Comparison of ENCODE assay signal across 11 cellular contexts in genomic region chr7:131480384-131481315, GRCh38.
A peak's percentile ranks its signal among the peaks of the same experiment; 100 is the strongest.
DNase-seq lines count a peak whose midpoint lies in the region; ATAC-seq, FAIRE-seq and TF ChIP-seq lines count a peak whose summit lies in the region.
"Had no signal": no experiment of that assay in that cellular context is flagged by ENCODE, and none has a peak within 500 bp of the region (broad histone marks: within the 10 kb centered on the region; RNA-seq: fewer than 3 reads in every experiment).

No MANE protein-coding gene starts in this region.

- H3K9me3 ChIP-seq in PC-9 (ENCODE audit: insufficient read depth, low read depth), result no peaks in the 10 kb centered on the region

- in situ Hi-C loops in astrocyte of the cerebellum (cut with HindIII; ENCODE audit: low sequenced_read_pairs), result no loop called here

- DNase-seq in HS-5 (ENCODE audit: low read depth), result peak; percentile 14
- DNase-seq in astrocyte of the cerebellum (ENCODE audit: low read depth), result peak; percentile 81
- DNase-seq in left lobe of liver (ENCODE audit: low spot score), result no peak
- DNase-seq in urothelium cell line (ENCODE audit: low spot score), result peak; percentile 10
- no peak for DNase-seq in midbrain (lab: John Stamatoyannopoulos, UW)
- no peak for DNase-seq in PC-9
- DNase-seq: central memory CD4-positive, alpha-beta T cell; islet precursor cell; NCI-H2171; RPMI8226 had no signal

- intact Hi-C loops in PC-9 (cut with micrococcal nuclease; ENCODE audit: unreplicated experiment), result no loop called here

- CTCF ChIA-PET in PC-9 (lab: Charles Lee), result no interaction called here

- H4K20me1 ChIP-seq in PC-9 (ENCODE audit: insufficient read depth), result no peaks in the 10 kb centered on the region

- H3K27me3 ChIP-seq in PC-9 (ENCODE audit: insufficient read depth, low read depth), result no peaks in the 10 kb centered on the region

- H3K4me1 ChIP-seq in PC-9 (replicated peaks; ENCODE audit: insufficient read depth), result no peaks in the 10 kb centered on the region

- H3K4me2 ChIP-seq in PC-9, result no peak overlapping the region

- no peaks in the 10 kb centered on the region for H3K79me2 ChIP-seq in PC-9 (ENCODE audit: low read depth)

- no peak for FAIRE-seq in urothelium cell line (lab: Jason Lieb, UNC)

- H3K27ac ChIP-seq in PC-9, result no peak overlapping the region

- H3F3A ChIP-seq in PC-9 (ENCODE audit: insufficient read depth, low read depth), result no peaks in the 10 kb centered on the region

- no peak overlapping the region for H3K4me3 ChIP-seq in astrocyte of the cerebellum (ENCODE audit: low read depth, low read length)
- no peak overlapping the region for H3K4me3 ChIP-seq in PC-9

- peaks cover 13% of the 10 kb centered on the region; the same call in 1 of the 2 replicates for H3K36me3 ChIP-seq in PC-9 (ENCODE audit: low read depth)

- POLR2A ChIA-PET in PC-9 (lab: Charles Lee; ENCODE audit: unreplicated experiment), result interaction anchor here (0.5 kb wide), 1 partner anchor 23 kb away, joined by 4 read pairs; no protein-coding TSS in a partner anchor

- H2AFZ ChIP-seq in PC-9, result no peak overlapping the region

- no peak for TF ChIP-seq CTCF in astrocyte of the cerebellum (IDR thresholded peaks at IDR 0.05; ENCODE audit: low read depth, low read length, missing control alignments)
- TF ChIP-seq CTCF in PC-9 (conservative IDR thresholded peaks at IDR 0.05), result no peak

- BruUV-seq in PC-9 (replicated peaks; lab: Mats Ljungman, UMichigan), result no TSS peak

- ATAC-seq in left lobe of liver, result peak; percentile 95
- no peak for ATAC-seq in HG03354 (IDR thresholded peaks at IDR 0.05; ENCODE audit: poor library complexity, severe bottlenecking, unreplicated experiment)

- H3K9me2 ChIP-seq in PC-9 (ENCODE audit: insufficient read depth), result no peaks in the 10 kb centered on the region

Comparison
In these comparisons a context has a peak if more than half of its experiments do, and no peak if none do; other contexts are left out.
1. DNase-seq: peak in HS-5 (single experiment), astrocyte of the cerebellum (single experiment) and urothelium cell line (single experiment); none in left lobe of liver (single experiment), midbrain (single experiment) and PC-9 (0 of 2).